Comparison of ENCODE assay signal across 12 cellular contexts in the genomic region with DNA sequence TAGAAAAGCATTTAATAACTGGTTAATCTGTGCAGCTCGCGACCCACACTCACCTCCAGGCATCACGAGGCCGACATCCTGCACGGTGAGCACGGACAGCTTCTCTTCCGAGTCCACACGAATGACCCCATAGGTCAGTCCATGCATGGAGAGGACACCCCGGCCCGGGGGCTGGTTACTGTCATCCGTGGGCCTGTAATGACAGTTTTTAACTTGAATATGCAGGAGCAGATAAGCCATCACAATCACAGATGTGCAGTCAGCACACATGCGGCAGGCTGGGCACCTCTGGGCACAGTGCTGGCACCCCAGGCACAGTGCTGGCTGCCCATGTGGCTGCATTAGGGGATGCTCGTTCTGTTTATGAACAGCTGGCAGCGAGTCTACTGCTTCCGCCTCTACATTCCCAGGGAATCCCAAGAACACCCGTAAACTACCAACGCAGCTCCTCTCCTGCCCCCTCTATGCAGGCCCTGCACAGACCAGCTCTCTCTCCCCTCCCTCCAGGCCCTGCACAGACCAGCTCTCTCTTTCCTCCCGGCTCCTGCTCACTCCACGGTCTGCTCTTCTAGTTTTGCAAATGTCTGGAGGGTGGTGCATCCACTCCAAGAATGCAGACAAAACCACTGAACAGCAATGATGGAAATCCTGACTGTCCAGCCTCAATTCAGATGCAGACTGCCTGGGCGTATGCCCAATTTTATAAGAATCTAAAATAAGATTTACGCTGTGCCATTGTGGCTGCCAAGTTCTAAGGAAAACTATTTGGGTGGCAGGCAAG.
DNase-seq lines count a peak whose midpoint lies in the region; ATAC-seq and TF ChIP-seq lines count a peak whose summit lies in the region.
"Had no signal": no experiment of that assay in that cellular context is flagged by ENCODE, and none has a peak within 500 bp of the region (broad histone marks: within the 10 kb centered on the region; RNA-seq: fewer than 3 reads in every experiment).

No MANE protein-coding gene starts in this region.

- H3K23me2 ChIP-seq in H9 (ENCODE audit: insufficient read length, low read depth, low read length, poor library complexity, severe bottlenecking), result peaks cover 3% of the 10 kb centered on the region

- H3T11ph ChIP-seq in H9 (ENCODE audit: low read length), result no peak overlapping the region

- ATAC-seq in left lung, result peak; percentile 44
- no peak for ATAC-seq in T-helper 17 cell
- ATAC-seq in HG03439 (IDR thresholded peaks at IDR 0.05; ENCODE audit: unreplicated experiment), result no peak
- ATAC-seq in omental fat pad (ENCODE audit: low FRiP score), result no peak

- no peak overlapping the region for H3K4me2 ChIP-seq in H9 (ENCODE audit: insufficient read depth, insufficient read length, low read length)

- peaks cover 17 to 21% of the 10 kb centered on the region in 2 experiments for H3K4me1 Mint-ChIP-seq in H9
- no peaks in the 10 kb centered on the region for H3K4me1 Mint-ChIP-seq in T-helper 17 cell

- peak overlapping the region; percentile 4 to 46 (median 13); a peak in 3 of 7 replicates for H3K27ac Mint-ChIP-seq in H9
- H3K27ac Mint-ChIP-seq in T-helper 17 cell, result no peak overlapping the region
- H3K27ac Mint-ChIP-seq: stimulated activated naive CD8-positive, alpha-beta T cell treated with anti-CD3 and anti-CD28 coated beads, Interleukin-15, Interleukin-2, amounts not matched to agents 100 ng/mL and 50 ng/mL, for 24 hours had no signal

- H3K23ac ChIP-seq in H9 (ENCODE audit: insufficient read length, low read depth, low read length), result no peak overlapping the region

- H2BK120ac ChIP-seq in H9 (ENCODE audit: low read depth, low read length, poor library complexity, severe bottlenecking), result no peak overlapping the region

- H2BK5ac ChIP-seq in H9 (ENCODE audit: insufficient read length, low read length), result no peak overlapping the region

- H3K27ac ChIP-seq in H9 (ENCODE audit: insufficient read length, low read depth, low read length) (no peak overlapping the region), coronary artery (peak overlapping the region; percentile 59 to 94), left lung (no peak overlapping the region), spleen (no peak overlapping the region)
- H3K27ac ChIP-seq: ovary had no signal

- H2AK5ac ChIP-seq in H9 (ENCODE audit: insufficient read length, low read length), result no peak overlapping the region

- intact Hi-C loops in left lung (cut with DNase I) (no loop called here), spleen (cut with DNase I; ENCODE audit: low total_unique reads) (no loop called here)

- no peak for DNase-seq in H9
- DNase-seq in coronary artery (ENCODE audit: low spot score), result no peak
- DNase-seq in left lung, result peak in 1 of 2 donors; percentile 70
- DNase-seq in spleen, result peak; percentile 63
- no peak for DNase-seq in T-helper 17 cell
- no peak for DNase-seq in omental fat pad (ENCODE audit: low spot score)
- no peak for DNase-seq in germinal center (ENCODE audit: low spot score)
- DNase-seq: Calu3; ovary; stimulated activated CD4-positive, alpha-beta T cell treated with anti-CD3 and anti-CD28 coated beads, Interleukin-4, amount 100 ng/mL, for 24 hours had no signal

- no peaks in the 10 kb centered on the region for H4K20me1 ChIP-seq in H9 (ENCODE audit: control insufficient read depth, insufficient read depth, insufficient read length)

- TF ChIP-seq POLR2A in spleen (IDR thresholded peaks at IDR 0.05), result no peak

- H3K79me2 ChIP-seq in H9 (ENCODE audit: insufficient read depth, low read length), result no peaks in the 10 kb centered on the region

- H3K4me1 ChIP-seq in H9 (ENCODE audit: insufficient read depth, low read length) (no peaks in the 10 kb centered on the region), left lung (no peaks in the 10 kb centered on the region), spleen (no peaks in the 10 kb centered on the region)

- no peak overlapping the region for H4K91ac ChIP-seq in H9 (ENCODE audit: insufficient read length, low read depth, low read length)

- no peaks in the 10 kb centered on the region for H3K9me3 Mint-ChIP-seq in H9
- H3K9me3 Mint-ChIP-seq: stimulated activated naive CD8-positive, alpha-beta T cell treated with anti-CD3 and anti-CD28 coated beads, Interleukin-15, Interleukin-2, amounts not matched to agents 100 ng/mL and 50 ng/mL, for 24 hours had no signal

- H3K14ac ChIP-seq in H9 (ENCODE audit: insufficient read depth, low read length), result peak overlapping the region; percentile 28; the same call in 1 of the 2 replicates

- no peak overlapping the region for H3K18ac ChIP-seq in H9 (ENCODE audit: insufficient read length, low read depth, low read length)

- H2BK20ac ChIP-seq in H9 (ENCODE audit: low read depth, low read length, poor library complexity, severe bottlenecking), result no peak overlapping the region

- H3K27me3 Mint-ChIP-seq in H9 (ENCODE audit: low read depth) (no peaks in the 10 kb centered on the region), T-helper 17 cell (no peaks in the 10 kb centered on the region)
- H3K27me3 Mint-ChIP-seq: stimulated activated naive CD8-positive, alpha-beta T cell treated with anti-CD3 and anti-CD28 coated beads, Interleukin-15, Interleukin-2, amounts not matched to agents 100 ng/mL and 50 ng/mL, for 24 hours had no signal

- no CpG with 5 or more reads among the region's 21 CpGs for WGBS in H9 (ENCODE audit: extremely low coverage, insufficient read length, low lambda C conversion rate)
- WGBS in spleen, 5 donors, result 78 to 91% (median 87%) methylated on average over 20 to 21 of the region's 21 CpGs

- H3K27me3 ChIP-seq in H9 (ENCODE audit: insufficient read depth, low read length), result no peaks in the 10 kb centered on the region
- no peaks in the 10 kb centered on the region for H3K27me3 ChIP-seq in left lung
- H3K27me3 ChIP-seq in spleen (replicated peaks in 1 of 7), result no peaks in the 10 kb centered on the region
- H3K27me3 ChIP-seq: ovary had no signal

- H3K9ac ChIP-seq in H9 (ENCODE audit: extremely low read depth, insufficient read length, low read length), result no peak overlapping the region

- no peak overlapping the region for H4K5ac ChIP-seq in H9 (ENCODE audit: insufficient read length, low read depth, low read length)

- peaks cover 5 to 11% (median 8%) of the 10 kb centered on the region in 3 experiments; a peak in 6 of 7 replicates for H3K36me3 Mint-ChIP-seq in H9 (ENCODE audit: insufficient read depth in 1 of 3, low read depth in 3 of 3)
- peaks cover 2% of the 10 kb centered on the region for H3K36me3 Mint-ChIP-seq in T-helper 17 cell (ENCODE audit: low read depth)

- no peaks in the 10 kb centered on the region for H3K9me3 ChIP-seq in H9 (ENCODE audit: control insufficient read depth, low read depth, low read length)
- no peaks in the 10 kb centered on the region for H3K9me3 ChIP-seq in left lung
- H3K9me3 ChIP-seq in spleen, result no peaks in the 10 kb centered on the region
- no peaks in the 10 kb centered on the region for H3K9me3 ChIP-seq in T-helper 17 cell (ENCODE audit: control insufficient read depth, low read length, poor library complexity, severe bottlenecking)
- H3K9me3 ChIP-seq: ovary had no signal

- TF ChIP-seq CTCF in H9 (conservative IDR thresholded peaks at IDR 0.05) (no peak), coronary artery (IDR thresholded peaks at IDR 0.05) (no peak), left lung (IDR thresholded peaks at IDR 0.05) (no peak), spleen (IDR thresholded peaks at IDR 0.05 in 8 of 11, conservative IDR thresholded peaks at IDR 0.05 in 3 of 11) (no peak), omental fat pad (IDR thresholded peaks at IDR 0.05) (no peak)

- H4K8ac ChIP-seq in H9 (replicated peaks; ENCODE audit: insufficient read length, low read depth, low read length), result peak overlapping the region; percentile 33

- H2BK12ac ChIP-seq in H9 (ENCODE audit: insufficient read length, low read depth, low read length), result no peak overlapping the region

- H3K4me3 ChIP-seq in coronary artery, result peak overlapping the region; percentile 35
- H3K4me3 ChIP-seq in left lung, result no peak overlapping the region
- no peak overlapping the region for H3K4me3 ChIP-seq in spleen
- H3K4me3 ChIP-seq: ovary had no signal

- no peak overlapping the region for H3K4me3 Mint-ChIP-seq in H9
- no peak overlapping the region for H3K4me3 Mint-ChIP-seq in T-helper 17 cell
- H3K4me3 Mint-ChIP-seq: stimulated activated naive CD8-positive, alpha-beta T cell treated with anti-CD3 and anti-CD28 coated beads, Interleukin-15, Interleukin-2, amounts not matched to agents 100 ng/mL and 50 ng/mL, for 24 hours had no signal

- H3K36me3 ChIP-seq in left lung (peaks cover 0 to 22% of the 10 kb centered on the region in 2 donors), spleen (peaks cover 0 to 42% (median 2%) of the 10 kb centered on the region in 6 donors)
- H3K36me3 ChIP-seq: ovary had no signal

- H2BK15ac ChIP-seq in H9 (ENCODE audit: low read depth, low read length), result no peak overlapping the region

- H3K56ac ChIP-seq in H9 (ENCODE audit: insufficient read length, low read depth, low read length), result no peak overlapping the region

- H3K4ac ChIP-seq in H9 (ENCODE audit: low read depth, low read length), result no peak overlapping the region

- no peaks in the 10 kb centered on the region for H3K79me1 ChIP-seq in H9 (ENCODE audit: insufficient read depth, low read depth, low read length, poor library complexity, severe bottlenecking)

- no peak overlapping the region for H2AFZ ChIP-seq in H9 (ENCODE audit: low read length)

Comparison
In these comparisons a context has a peak if more than half of its experiments do, and no peak if none do; other contexts are left out.
1. H3K27ac ChIP-seq: peak in coronary artery (2 of 2); none in H9 (single experiment), left lung (0 of 2) and spleen (0 of 8).